Comparison of ENCODE assay signal across 1 cellular context in the genomic region with DNA sequence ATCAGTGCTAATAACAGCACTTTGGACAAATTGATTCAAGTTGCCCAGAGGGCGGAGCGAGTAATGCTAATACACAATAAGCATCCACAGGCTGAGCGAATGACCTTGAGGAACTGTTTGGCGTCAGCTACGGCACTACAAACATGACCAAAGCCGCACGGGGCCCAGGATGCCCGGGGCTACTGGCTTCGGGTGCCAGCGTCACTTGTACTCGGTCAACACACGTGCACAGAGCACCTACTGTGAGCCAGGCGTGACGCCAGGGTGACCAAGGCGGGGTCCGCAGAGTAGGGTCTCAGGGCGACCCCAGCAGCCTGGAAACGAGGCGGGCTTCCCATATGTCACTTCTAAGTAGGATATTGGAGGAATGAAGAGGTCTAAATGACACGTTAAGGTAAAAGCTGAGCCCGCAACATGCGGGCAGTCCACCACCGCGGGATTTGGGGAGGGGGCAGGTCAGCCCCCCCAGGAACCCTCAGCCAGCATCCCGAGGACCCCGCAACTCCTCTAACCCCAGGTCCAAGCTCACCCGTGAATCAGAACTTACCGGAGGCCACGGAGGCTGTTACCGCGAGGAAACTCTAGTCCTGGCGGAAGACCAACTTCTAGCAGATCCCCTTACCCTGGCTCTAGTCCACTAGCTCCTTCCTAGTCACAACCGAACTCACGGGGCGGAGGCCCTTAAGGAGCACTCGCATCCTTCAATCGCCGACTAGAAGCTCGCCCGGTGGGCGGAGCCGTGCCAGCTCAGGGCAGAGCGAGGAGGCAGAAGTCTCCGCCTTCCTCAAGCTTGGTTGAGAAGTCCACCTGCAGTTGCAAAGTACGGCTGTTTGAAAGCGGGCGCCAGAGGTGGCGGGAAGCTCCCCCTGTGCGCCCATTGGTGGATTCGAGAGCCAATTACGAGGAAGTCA.
TF ChIP-seq lines count a peak whose summit lies in the region.

A gene with protein sequence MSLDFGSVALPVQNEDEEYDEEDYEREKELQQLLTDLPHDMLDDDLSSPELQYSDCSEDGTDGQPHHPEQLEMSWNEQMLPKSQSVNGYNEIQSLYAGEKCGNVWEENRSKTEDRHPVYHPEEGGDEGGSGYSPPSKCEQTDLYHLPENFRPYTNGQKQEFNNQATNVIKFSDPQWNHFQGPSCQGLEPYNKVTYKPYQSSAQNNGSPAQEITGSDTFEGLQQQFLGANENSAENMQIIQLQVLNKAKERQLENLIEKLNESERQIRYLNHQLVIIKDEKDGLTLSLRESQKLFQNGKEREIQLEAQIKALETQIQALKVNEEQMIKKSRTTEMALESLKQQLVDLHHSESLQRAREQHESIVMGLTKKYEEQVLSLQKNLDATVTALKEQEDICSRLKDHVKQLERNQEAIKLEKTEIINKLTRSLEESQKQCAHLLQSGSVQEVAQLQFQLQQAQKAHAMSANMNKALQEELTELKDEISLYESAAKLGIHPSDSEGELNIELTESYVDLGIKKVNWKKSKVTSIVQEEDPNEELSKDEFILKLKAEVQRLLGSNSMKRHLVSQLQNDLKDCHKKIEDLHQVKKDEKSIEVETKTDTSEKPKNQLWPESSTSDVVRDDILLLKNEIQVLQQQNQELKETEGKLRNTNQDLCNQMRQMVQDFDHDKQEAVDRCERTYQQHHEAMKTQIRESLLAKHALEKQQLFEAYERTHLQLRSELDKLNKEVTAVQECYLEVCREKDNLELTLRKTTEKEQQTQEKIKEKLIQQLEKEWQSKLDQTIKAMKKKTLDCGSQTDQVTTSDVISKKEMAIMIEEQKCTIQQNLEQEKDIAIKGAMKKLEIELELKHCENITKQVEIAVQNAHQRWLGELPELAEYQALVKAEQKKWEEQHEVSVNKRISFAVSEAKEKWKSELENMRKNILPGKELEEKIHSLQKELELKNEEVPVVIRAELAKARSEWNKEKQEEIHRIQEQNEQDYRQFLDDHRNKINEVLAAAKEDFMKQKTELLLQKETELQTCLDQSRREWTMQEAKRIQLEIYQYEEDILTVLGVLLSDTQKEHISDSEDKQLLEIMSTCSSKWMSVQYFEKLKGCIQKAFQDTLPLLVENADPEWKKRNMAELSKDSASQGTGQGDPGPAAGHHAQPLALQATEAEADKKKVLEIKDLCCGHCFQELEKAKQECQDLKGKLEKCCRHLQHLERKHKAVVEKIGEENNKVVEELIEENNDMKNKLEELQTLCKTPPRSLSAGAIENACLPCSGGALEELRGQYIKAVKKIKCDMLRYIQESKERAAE (N-terminal part only) (minus strand): TSS at position 656 of the 911 bp plus-strand sequence. CDS start 5,420 bp downstream, outside the sequence.

TF ChIP-seq in GM12878, 131 proteins besides CTCF, POLR2A, EP300 and RAD21 (continued from another document and continues in another):
- TF ChIP-seq STAT1 (conservative IDR thresholded peaks at IDR 0.05): no peak
- peak; percentile 97 for TF ChIP-seq SP1 (IDR thresholded peaks at IDR 0.05; ENCODE audit: low read depth, low read length)
- TF ChIP-seq BMI1 (IDR thresholded peaks at IDR 0.05; ENCODE audit: borderline replicate concordance): no peak
- no peak for TF ChIP-seq KLF5 (IDR thresholded peaks at IDR 0.05; ENCODE audit: partially characterized antibody)
- TF ChIP-seq GATAD2B (conservative IDR thresholded peaks at IDR 0.05; ENCODE audit: low read depth): peak; percentile 60
- no peak for TF ChIP-seq HDAC6 (IDR thresholded peaks at IDR 0.05; ENCODE audit: unreplicated experiment)
- no peak for TF ChIP-seq RBBP5 (conservative IDR thresholded peaks at IDR 0.05)
- TF ChIP-seq, protein P1, sequence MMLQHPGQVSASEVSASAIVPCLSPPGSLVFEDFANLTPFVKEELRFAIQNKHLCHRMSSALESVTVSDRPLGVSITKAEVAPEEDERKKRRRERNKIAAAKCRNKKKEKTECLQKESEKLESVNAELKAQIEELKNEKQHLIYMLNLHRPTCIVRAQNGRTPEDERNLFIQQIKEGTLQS (IDR thresholded peaks at IDR 0.05; ENCODE audit: borderline replicate concordance, extremely low read depth, low read depth, low read length): no peak
- TF ChIP-seq PAX8 (IDR thresholded peaks at IDR 0.05): no peak
- TF ChIP-seq, protein P2, sequence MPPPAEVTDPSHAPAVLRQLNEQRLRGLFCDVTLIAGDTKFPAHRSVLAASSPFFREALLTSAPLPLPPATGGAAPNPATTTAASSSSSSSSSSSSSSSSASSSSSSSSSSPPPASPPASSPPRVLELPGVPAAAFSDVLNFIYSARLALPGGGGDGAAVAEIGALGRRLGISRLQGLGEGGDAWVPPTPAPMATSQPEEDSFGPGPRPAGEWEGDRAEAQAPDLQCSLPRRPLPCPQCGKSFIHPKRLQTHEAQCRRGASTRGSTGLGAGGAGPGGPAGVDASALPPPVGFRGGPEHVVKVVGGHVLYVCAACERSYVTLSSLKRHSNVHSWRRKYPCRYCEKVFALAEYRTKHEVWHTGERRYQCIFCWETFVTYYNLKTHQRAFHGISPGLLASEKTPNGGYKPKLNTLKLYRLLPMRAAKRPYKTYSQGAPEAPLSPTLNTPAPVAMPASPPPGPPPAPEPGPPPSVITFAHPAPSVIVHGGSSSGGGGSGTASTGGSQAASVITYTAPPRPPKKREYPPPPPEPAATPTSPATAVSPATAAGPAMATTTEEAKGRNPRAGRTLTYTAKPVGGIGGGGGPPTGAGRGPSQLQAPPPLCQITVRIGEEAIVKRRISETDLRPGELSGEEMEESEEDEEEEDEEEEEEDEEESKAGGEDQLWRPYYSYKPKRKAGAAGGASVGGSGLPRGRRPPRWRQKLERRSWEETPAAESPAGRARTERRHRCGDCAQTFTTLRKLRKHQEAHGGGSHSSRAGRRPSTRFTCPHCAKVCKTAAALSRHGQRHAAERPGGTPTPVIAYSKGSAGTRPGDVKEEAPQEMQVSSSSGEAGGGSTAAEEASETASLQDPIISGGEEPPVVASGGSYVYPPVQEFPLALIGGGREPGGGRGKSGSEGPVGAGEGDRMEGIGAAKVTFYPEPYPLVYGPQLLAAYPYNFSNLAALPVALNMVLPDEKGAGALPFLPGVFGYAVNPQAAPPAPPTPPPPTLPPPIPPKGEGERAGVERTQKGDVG (CRISPR knock-in tag; IDR thresholded peaks at IDR 0.05): no peak
- no peak for TF ChIP-seq ZNF274 (IDR thresholded peaks at IDR 0.05; ENCODE audit: insufficient read depth, insufficient read length)
- TF ChIP-seq JUND (IDR thresholded peaks at IDR 0.05; ENCODE audit: low read depth, low read length): no peak
- no peak for TF ChIP-seq JUNB (IDR thresholded peaks at IDR 0.05)
- TF ChIP-seq, protein P3, sequence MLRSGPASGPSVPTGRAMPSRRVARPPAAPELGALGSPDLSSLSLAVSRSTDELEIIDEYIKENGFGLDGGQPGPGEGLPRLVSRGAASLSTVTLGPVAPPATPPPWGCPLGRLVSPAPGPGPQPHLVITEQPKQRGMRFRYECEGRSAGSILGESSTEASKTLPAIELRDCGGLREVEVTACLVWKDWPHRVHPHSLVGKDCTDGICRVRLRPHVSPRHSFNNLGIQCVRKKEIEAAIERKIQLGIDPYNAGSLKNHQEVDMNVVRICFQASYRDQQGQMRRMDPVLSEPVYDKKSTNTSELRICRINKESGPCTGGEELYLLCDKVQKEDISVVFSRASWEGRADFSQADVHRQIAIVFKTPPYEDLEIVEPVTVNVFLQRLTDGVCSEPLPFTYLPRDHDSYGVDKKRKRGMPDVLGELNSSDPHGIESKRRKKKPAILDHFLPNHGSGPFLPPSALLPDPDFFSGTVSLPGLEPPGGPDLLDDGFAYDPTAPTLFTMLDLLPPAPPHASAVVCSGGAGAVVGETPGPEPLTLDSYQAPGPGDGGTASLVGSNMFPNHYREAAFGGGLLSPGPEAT (IDR thresholded peaks at IDR 0.05; ENCODE audit: low read depth): no peak
- TF ChIP-seq CREM (IDR thresholded peaks at IDR 0.05; ENCODE audit: low read depth): peak; percentile 63
- no peak for TF ChIP-seq TARDBP (IDR thresholded peaks at IDR 0.05; ENCODE audit: borderline replicate concordance)
- TF ChIP-seq, protein P4, sequence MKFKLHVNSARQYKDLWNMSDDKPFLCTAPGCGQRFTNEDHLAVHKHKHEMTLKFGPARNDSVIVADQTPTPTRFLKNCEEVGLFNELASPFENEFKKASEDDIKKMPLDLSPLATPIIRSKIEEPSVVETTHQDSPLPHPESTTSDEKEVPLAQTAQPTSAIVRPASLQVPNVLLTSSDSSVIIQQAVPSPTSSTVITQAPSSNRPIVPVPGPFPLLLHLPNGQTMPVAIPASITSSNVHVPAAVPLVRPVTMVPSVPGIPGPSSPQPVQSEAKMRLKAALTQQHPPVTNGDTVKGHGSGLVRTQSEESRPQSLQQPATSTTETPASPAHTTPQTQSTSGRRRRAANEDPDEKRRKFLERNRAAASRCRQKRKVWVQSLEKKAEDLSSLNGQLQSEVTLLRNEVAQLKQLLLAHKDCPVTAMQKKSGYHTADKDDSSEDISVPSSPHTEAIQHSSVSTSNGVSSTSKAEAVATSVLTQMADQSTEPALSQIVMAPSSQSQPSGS (IDR thresholded peaks at IDR 0.05; ENCODE audit: low read length): no peak
- TF ChIP-seq, protein P5, sequence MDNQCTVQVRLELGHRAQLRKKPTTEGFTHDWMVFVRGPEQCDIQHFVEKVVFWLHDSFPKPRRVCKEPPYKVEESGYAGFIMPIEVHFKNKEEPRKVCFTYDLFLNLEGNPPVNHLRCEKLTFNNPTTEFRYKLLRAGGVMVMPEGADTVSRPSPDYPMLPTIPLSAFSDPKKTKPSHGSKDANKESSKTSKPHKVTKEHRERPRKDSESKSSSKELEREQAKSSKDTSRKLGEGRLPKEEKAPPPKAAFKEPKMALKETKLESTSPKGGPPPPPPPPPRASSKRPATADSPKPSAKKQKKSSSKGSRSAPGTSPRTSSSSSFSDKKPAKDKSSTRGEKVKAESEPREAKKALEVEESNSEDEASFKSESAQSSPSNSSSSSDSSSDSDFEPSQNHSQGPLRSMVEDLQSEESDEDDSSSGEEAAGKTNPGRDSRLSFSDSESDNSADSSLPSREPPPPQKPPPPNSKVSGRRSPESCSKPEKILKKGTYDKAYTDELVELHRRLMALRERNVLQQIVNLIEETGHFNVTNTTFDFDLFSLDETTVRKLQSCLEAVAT (IDR thresholded peaks at IDR 0.05): no peak
- no peak for TF ChIP-seq KDM1A (IDR thresholded peaks at IDR 0.05; ENCODE audit: borderline replicate concordance)
- no peak for TF ChIP-seq SREBF1 (IDR thresholded peaks at IDR 0.05; ENCODE audit: low read length)
- TF ChIP-seq TCF12 (IDR thresholded peaks at IDR 0.05; ENCODE audit: low read depth, low read length): no peak
- TF ChIP-seq, protein P6, sequence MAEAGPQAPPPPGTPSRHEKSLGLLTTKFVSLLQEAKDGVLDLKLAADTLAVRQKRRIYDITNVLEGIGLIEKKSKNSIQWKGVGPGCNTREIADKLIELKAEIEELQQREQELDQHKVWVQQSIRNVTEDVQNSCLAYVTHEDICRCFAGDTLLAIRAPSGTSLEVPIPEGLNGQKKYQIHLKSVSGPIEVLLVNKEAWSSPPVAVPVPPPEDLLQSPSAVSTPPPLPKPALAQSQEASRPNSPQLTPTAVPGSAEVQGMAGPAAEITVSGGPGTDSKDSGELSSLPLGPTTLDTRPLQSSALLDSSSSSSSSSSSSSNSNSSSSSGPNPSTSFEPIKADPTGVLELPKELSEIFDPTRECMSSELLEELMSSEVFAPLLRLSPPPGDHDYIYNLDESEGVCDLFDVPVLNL (IDR thresholded peaks at IDR 0.05; ENCODE audit: low read depth, low read length): peak; percentile 100
- no peak for TF ChIP-seq RCOR1 (conservative IDR thresholded peaks at IDR 0.05; ENCODE audit: low read depth, low read length)
- TF ChIP-seq, protein P7, sequence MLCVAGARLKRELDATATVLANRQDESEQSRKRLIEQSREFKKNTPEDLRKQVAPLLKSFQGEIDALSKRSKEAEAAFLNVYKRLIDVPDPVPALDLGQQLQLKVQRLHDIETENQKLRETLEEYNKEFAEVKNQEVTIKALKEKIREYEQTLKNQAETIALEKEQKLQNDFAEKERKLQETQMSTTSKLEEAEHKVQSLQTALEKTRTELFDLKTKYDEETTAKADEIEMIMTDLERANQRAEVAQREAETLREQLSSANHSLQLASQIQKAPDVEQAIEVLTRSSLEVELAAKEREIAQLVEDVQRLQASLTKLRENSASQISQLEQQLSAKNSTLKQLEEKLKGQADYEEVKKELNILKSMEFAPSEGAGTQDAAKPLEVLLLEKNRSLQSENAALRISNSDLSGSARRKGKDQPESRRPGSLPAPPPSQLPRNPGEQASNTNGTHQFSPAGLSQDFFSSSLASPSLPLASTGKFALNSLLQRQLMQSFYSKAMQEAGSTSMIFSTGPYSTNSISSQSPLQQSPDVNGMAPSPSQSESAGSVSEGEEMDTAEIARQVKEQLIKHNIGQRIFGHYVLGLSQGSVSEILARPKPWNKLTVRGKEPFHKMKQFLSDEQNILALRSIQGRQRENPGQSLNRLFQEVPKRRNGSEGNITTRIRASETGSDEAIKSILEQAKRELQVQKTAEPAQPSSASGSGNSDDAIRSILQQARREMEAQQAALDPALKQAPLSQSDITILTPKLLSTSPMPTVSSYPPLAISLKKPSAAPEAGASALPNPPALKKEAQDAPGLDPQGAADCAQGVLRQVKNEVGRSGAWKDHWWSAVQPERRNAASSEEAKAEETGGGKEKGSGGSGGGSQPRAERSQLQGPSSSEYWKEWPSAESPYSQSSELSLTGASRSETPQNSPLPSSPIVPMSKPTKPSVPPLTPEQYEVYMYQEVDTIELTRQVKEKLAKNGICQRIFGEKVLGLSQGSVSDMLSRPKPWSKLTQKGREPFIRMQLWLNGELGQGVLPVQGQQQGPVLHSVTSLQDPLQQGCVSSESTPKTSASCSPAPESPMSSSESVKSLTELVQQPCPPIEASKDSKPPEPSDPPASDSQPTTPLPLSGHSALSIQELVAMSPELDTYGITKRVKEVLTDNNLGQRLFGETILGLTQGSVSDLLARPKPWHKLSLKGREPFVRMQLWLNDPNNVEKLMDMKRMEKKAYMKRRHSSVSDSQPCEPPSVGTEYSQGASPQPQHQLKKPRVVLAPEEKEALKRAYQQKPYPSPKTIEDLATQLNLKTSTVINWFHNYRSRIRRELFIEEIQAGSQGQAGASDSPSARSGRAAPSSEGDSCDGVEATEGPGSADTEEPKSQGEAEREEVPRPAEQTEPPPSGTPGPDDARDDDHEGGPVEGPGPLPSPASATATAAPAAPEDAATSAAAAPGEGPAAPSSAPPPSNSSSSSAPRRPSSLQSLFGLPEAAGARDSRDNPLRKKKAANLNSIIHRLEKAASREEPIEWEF (IDR thresholded peaks at IDR 0.05; ENCODE audit: insufficient replicate concordance, low read depth, low read length): no peak
- TF ChIP-seq, protein P8, sequence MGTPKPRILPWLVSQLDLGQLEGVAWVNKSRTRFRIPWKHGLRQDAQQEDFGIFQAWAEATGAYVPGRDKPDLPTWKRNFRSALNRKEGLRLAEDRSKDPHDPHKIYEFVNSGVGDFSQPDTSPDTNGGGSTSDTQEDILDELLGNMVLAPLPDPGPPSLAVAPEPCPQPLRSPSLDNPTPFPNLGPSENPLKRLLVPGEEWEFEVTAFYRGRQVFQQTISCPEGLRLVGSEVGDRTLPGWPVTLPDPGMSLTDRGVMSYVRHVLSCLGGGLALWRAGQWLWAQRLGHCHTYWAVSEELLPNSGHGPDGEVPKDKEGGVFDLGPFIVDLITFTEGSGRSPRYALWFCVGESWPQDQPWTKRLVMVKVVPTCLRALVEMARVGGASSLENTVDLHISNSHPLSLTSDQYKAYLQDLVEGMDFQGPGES (IDR thresholded peaks at IDR 0.05): peak; percentile 88
- no peak; the same call in 1 of the 2 replicates for TF ChIP-seq IRF4 (IDR thresholded peaks at IDR 0.05; ENCODE audit: low read depth, low read length)
- TF ChIP-seq POLR2AphosphoS5 (IDR thresholded peaks at IDR 0.05; ENCODE audit: low read length): peak; percentile 77
- TF ChIP-seq MYC (IDR thresholded peaks at IDR 0.05; ENCODE audit: insufficient read depth, insufficient read length, insufficient replicate concordance, low read length, severe bottlenecking): no peak
- no peak for TF ChIP-seq SREBF2 (IDR thresholded peaks at IDR 0.05; ENCODE audit: low read length)
- peak; percentile 90 for TF ChIP-seq NFYA (IDR thresholded peaks at IDR 0.05; ENCODE audit: borderline replicate concordance, low read depth, low read length)
- no peak for TF ChIP-seq ZZZ3 (IDR thresholded peaks at IDR 0.05; ENCODE audit: control insufficient read depth, insufficient read length, low read depth)
- peak; percentile 69 for TF ChIP-seq ESRRA (IDR thresholded peaks at IDR 0.05; ENCODE audit: low read length)
- no peak; the same call in 1 of the 2 replicates for TF ChIP-seq SMC3 (IDR thresholded peaks at IDR 0.05; ENCODE audit: borderline replicate concordance, low read length)
- no peak for TF ChIP-seq FOXK2 (IDR thresholded peaks at IDR 0.05)
